ENCODE assay signal across 8 cellular contexts in the genomic region with DNA sequence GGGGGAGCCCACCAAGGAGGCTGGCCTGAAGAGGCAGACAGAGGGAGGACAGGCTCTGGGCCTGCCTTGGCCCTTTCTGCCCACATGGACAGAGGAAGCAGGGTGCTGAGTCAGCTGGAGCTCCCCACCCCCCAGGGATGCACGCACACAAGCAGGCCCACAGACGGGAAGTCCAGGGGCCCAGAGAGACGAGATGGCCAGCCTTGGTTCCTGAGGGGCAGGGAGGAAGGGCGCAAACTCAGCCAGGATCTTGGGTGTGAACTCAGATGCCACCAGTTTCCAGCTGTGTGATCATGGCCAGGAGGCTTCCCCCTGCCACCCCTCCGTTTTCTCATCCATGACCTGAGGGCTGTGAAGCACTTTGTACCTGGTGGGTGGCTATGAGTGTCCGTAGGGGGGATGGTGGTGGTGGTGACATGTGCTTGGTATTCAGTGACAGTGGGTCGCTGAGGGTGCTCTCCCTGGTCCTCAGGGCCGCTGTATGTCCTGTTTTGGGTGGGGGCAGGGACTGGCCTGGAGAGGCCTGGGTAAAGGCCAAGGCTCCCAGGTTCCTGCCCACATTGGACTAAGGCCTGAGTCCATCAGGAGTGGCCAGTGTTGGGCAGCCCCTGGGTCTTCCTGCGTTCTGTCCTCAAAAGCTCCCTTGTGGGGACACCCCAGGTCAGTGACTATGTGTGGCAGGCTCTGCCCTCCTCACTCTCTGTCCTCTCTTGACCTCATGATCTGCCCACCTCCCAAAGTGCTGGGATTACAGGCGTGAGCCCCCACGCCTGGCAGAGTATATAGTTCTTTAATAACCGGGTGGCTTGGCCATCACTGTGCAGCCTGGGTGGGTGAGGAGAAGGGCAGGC. TPM values are rescaled to one million over a fixed set of nuclear protein-coding genes. Genes with fewer than 3 reads are reported as not detected.
DNase-seq lines count a peak whose midpoint lies in the region; ATAC-seq and TF ChIP-seq lines count a peak whose summit lies in the region.

No MANE protein-coding gene starts in this region.

- peak overlapping the region; percentile 1 for H3K23ac ChIP-seq in neuronal stem cell (ENCODE audit: low read depth, low read length, poor library complexity)

- no peaks in the 10 kb centered on the region for H3K36me3 Mint-ChIP-seq in CD8-positive, alpha-beta T cell

- no peak overlapping the region for H3K27ac ChIP-seq in CD8-positive, alpha-beta T cell (ENCODE audit: low read depth, low read length)
- no peak overlapping the region for H3K27ac ChIP-seq in SK-N-MC
- H3K27ac ChIP-seq in neuronal stem cell (replicated peaks; ENCODE audit: low read length) = no peak overlapping the region

- no peaks in the 10 kb centered on the region for H3K36me3 ChIP-seq in CD8-positive, alpha-beta T cell (ENCODE audit: insufficient read depth, low read length)
- H3K36me3 ChIP-seq in SK-N-MC (ENCODE audit: insufficient read depth, low read length) = no peaks in the 10 kb centered on the region
- no peaks in the 10 kb centered on the region for H3K36me3 ChIP-seq in neuronal stem cell (replicated peaks in 1 of 2; ENCODE audit: control insufficient read depth in 2 of 2, insufficient read depth in 2 of 2, low read length in 2 of 2)

- no peak overlapping the region for H2AFZ ChIP-seq in neuronal stem cell (ENCODE audit: low read length)

- H3K4ac ChIP-seq in neuronal stem cell (ENCODE audit: low read length) = no peak overlapping the region

- no peak for ATAC-seq in CD8-positive, alpha-beta T cell
- ATAC-seq in HG03045 (IDR thresholded peaks at IDR 0.05; ENCODE audit: unreplicated experiment) (no peak), HG02884 (IDR thresholded peaks at IDR 0.05; ENCODE audit: unreplicated experiment) (no peak)

- CTCF ChIA-PET in CD8-positive, alpha-beta T cell (lab: Charles Lee) = no interaction called here

- peak overlapping the region; percentile 72 for H3K18ac ChIP-seq in neuronal stem cell (ENCODE audit: low read length)

- no peak overlapping the region for H2BK120ac ChIP-seq in neuronal stem cell (ENCODE audit: low read depth, low read length)

- H2BK12ac ChIP-seq in neuronal stem cell (ENCODE audit: low read length) = no peak overlapping the region

- H3K9me3 Mint-ChIP-seq in CD8-positive, alpha-beta T cell = no peaks in the 10 kb centered on the region

- no peaks in the 10 kb centered on the region for H3K79me1 ChIP-seq in neuronal stem cell (ENCODE audit: low read depth, low read length)

- no peaks in the 10 kb centered on the region for H3K27me3 Mint-ChIP-seq in CD8-positive, alpha-beta T cell (ENCODE audit: low read depth)

- DNase-seq in CD8-positive, alpha-beta T cell = peak in 2 of 7 experiments; percentile 14 to 48
- DNase-seq in SK-N-MC (ENCODE audit: low read depth, low spot score) (no peak), epithelial cell of proximal tubule (ENCODE audit: low read depth) (no peak), neuronal stem cell (ENCODE audit: low spot score) (no peak), NCI-H446 (lab: John Stamatoyannopoulos, UW) (no peak)
- no peak for DNase-seq in stimulated activated naive CD4-positive, alpha-beta T cell (lab: John Stamatoyannopoulos, UW)

- WGBS in neuronal stem cell (ENCODE audit: extremely low coverage in 2 of 2, insufficient read length in 2 of 2, insufficient replicate concordance in 1 of 2), 2 donors = no CpG with 5 or more reads among the region's 12 CpGs

- H3K9me3 ChIP-seq in CD8-positive, alpha-beta T cell (ENCODE audit: low read length) = no peaks in the 10 kb centered on the region
- H3K9me3 ChIP-seq in SK-N-MC (ENCODE audit: low read depth, low read length) (no peaks in the 10 kb centered on the region), neuronal stem cell (replicated peaks in 1 of 2; ENCODE audit: control insufficient read depth in 2 of 2, insufficient read depth in 1 of 2, low read depth in 1 of 2, low read length in 2 of 2) (no peaks in the 10 kb centered on the region)

- peak overlapping the region; percentile 45 for H3K27ac Mint-ChIP-seq in CD8-positive, alpha-beta T cell

- H3K4me3 Mint-ChIP-seq in CD8-positive, alpha-beta T cell = peak overlapping the region; percentile 37

- peak overlapping the region; percentile 34 for H2BK5ac ChIP-seq in neuronal stem cell (ENCODE audit: low read length)

- H3K4me3 ChIP-seq in CD8-positive, alpha-beta T cell (ENCODE audit: low read depth, low read length) = no peak overlapping the region
- peak overlapping the region; percentile 79; the same call in 1 of the 2 replicates for H3K4me3 ChIP-seq in SK-N-MC
- H3K4me3 ChIP-seq in epithelial cell of proximal tubule (ENCODE audit: low read depth, low read length) = peak overlapping the region; percentile 83
- H3K4me3 ChIP-seq in neuronal stem cell (ENCODE audit: low read length in 2 of 2) = no peak overlapping the region

- H3K9ac ChIP-seq in SK-N-MC (ENCODE audit: insufficient read length) (peak overlapping the region; percentile 13), neuronal stem cell (ENCODE audit: low read depth, low read length, poor library complexity) (no peak overlapping the region)

- no peak overlapping the region for H4K8ac ChIP-seq in neuronal stem cell (ENCODE audit: low read depth, low read length)

- TF ChIP-seq CTCF in CD8-positive, alpha-beta T cell (IDR thresholded peaks at IDR 0.05) = no peak
- no peak for TF ChIP-seq CTCF in epithelial cell of proximal tubule (conservative IDR thresholded peaks at IDR 0.05; ENCODE audit: low read depth, low read length)

- no peaks in the 10 kb centered on the region for H3K27me3 ChIP-seq in CD8-positive, alpha-beta T cell (ENCODE audit: insufficient read depth, low read length)
- peaks cover 3 to 42% (median 16%) of the 10 kb centered on the region in 3 experiments for H3K27me3 ChIP-seq in neuronal stem cell (ENCODE audit: control insufficient read depth in 3 of 3, insufficient read depth in 3 of 3, low read depth in 1 of 3, low read length in 3 of 3)

- POLR2A ChIA-PET in CD8-positive, alpha-beta T cell (lab: Charles Lee) = no interaction called here

- intact Hi-C loops in CD8-positive, alpha-beta T cell (cut with DNase I, micrococcal nuclease) = loop anchor here in 1 of 2 experiments (5.0 kb wide), 1 partner anchor 47 kb away; a partner anchor contains a TSS

- peak overlapping the region; percentile 30 for H2BK15ac ChIP-seq in neuronal stem cell (ENCODE audit: low read length)

- H3K4me1 ChIP-seq in CD8-positive, alpha-beta T cell (ENCODE audit: insufficient read depth, low read length) = peaks cover 55% of the 10 kb centered on the region
- peaks cover 10 to 31% of the 10 kb centered on the region in 2 donors for H3K4me1 ChIP-seq in neuronal stem cell (ENCODE audit: control insufficient read depth in 2 of 2, insufficient read depth in 1 of 2, low read depth in 1 of 2, low read length in 2 of 2)

- H2AK5ac ChIP-seq in neuronal stem cell (ENCODE audit: low read depth, low read length) = peak overlapping the region; percentile 93

- no peak overlapping the region for H4K91ac ChIP-seq in neuronal stem cell (ENCODE audit: low read depth, low read length, poor library complexity)

- H3K4me1 Mint-ChIP-seq in CD8-positive, alpha-beta T cell (ENCODE audit: low read depth) = peaks cover 56% of the 10 kb centered on the region

- no peak overlapping the region for H3K4me2 ChIP-seq in neuronal stem cell (ENCODE audit: insufficient read depth, low read length, poor library complexity, severe bottlenecking)

- no peak overlapping the region for H3K14ac ChIP-seq in neuronal stem cell (ENCODE audit: low read length)

RNA-seq across cellular contexts. Expression of a gene that starts 2.0 kb away (rescaled TPM):
- 10 to 100 TPM; 22.4 to 24.8 TPM for total RNA-seq in CD8-positive, alpha-beta T cell
- 32.3 and 53.3 TPM in 2 replicates for total RNA-seq in epithelial cell of proximal tubule
- 8.1 TPM for polyA plus RNA-seq in neuronal stem cell (2013, experiment 1 of 2)
- 8.7 TPM for polyA plus RNA-seq in neuronal stem cell (2013, experiment 2 of 2)

RNA-seq across cellular contexts. Expression of a gene that starts 38.8 kb away (rescaled TPM):
- 10 to 100 TPM; 50.9 to 56.5 TPM for total RNA-seq in CD8-positive, alpha-beta T cell
- 76.7 and 77.4 TPM in 2 replicates for total RNA-seq in epithelial cell of proximal tubule
- polyA plus RNA-seq in neuronal stem cell (2013, experiment 1 of 2) = 14.8 TPM
- polyA plus RNA-seq in neuronal stem cell (2013, experiment 2 of 2) = 15.1 TPM

RNA-seq across cellular contexts. Expression of a gene that starts 48.7 kb away (rescaled TPM):
- total RNA-seq in CD8-positive, alpha-beta T cell = 100 to 1,000 TPM; 129 TPM
- total RNA-seq in epithelial cell of proximal tubule = 153 and 222 TPM in 2 replicates
- 169 TPM for polyA plus RNA-seq in neuronal stem cell (2013, experiment 1 of 2)
- 159 TPM for polyA plus RNA-seq in neuronal stem cell (2013, experiment 2 of 2)

Comparison
In these comparisons a context has a peak if more than half of its experiments do, and no peak if none do; other contexts are left out.
1. H3K4me3 ChIP-seq: peak in SK-N-MC (single experiment) and epithelial cell of proximal tubule (single experiment); none in CD8-positive, alpha-beta T cell (single experiment) and neuronal stem cell (0 of 2).